8 cellular contexts compared by ENCODE assay signal in genomic region chr7:148264933-148265557, GRCh38.
DNase-seq lines count a peak whose midpoint lies in the region; ATAC-seq and TF ChIP-seq lines count a peak whose summit lies in the region.

No MANE protein-coding gene starts in this region.

- WGBS in right cardiac atrium = 59% methylated on average over 7 of the region's 7 CpGs

- H3K4me3 Mint-ChIP-seq in neural progenitor cell = no peak overlapping the region

- ATAC-seq in right cardiac atrium (no peak), HG03135 (IDR thresholded peaks at IDR 0.05; ENCODE audit: unreplicated experiment) (peak; percentile 57)

- H3K27me3 Mint-ChIP-seq in neural progenitor cell (ENCODE audit: insufficient read depth, low read depth) = peaks cover 4% of the 10 kb centered on the region

- H3K27ac ChIP-seq in left ventricle myocardium inferior (replicated peaks) (no peak overlapping the region), right cardiac atrium (ENCODE audit: low read length) (no peak overlapping the region), neural progenitor cell (no peak overlapping the region)

- intact Hi-C loops in left ventricle myocardium inferior (cut with micrococcal nuclease) (no loop called here), right cardiac atrium (cut with DNase I) (loop anchor here in 2 of 4 donors (5.0 to 10.0 kb wide), 2 partner anchors 700 to 1018 kb away; no protein-coding TSS in a partner anchor)

- H3K9me3 ChIP-seq in left ventricle myocardium inferior (replicated peaks) (no peaks in the 10 kb centered on the region), right cardiac atrium (ENCODE audit: control insufficient read depth, low read length) (no peaks in the 10 kb centered on the region), neural progenitor cell (ENCODE audit: low read depth) (no peaks in the 10 kb centered on the region)

- H3K36me3 ChIP-seq in left ventricle myocardium inferior = no peaks in the 10 kb centered on the region
- no peaks in the 10 kb centered on the region for H3K36me3 ChIP-seq in neural progenitor cell

- no peak for DNase-seq in left ventricle myocardium inferior
- no peak for DNase-seq in right cardiac atrium
- peak; percentile 78 for DNase-seq in NCI-H748 (lab: John Stamatoyannopoulos, UW; ENCODE audit: unreplicated experiment)
- DNase-seq in dermis blood vessel endothelial cell = peak; percentile 50
- peak; percentile 76 for DNase-seq in neural progenitor cell (ENCODE audit: low spot score)
- DNase-seq in UCSD-AML1 (lab: John Stamatoyannopoulos, UW; ENCODE audit: unreplicated experiment) = no peak
- no peak for DNase-seq in cortex of kidney (lab: John Stamatoyannopoulos, UW)

- H3K27me3 ChIP-seq in left ventricle myocardium inferior (ENCODE audit: low read depth) = peaks cover 48% of the 10 kb centered on the region
- no peaks in the 10 kb centered on the region for H3K27me3 ChIP-seq in right cardiac atrium (ENCODE audit: control insufficient read depth, insufficient read depth)
- H3K27me3 ChIP-seq in neural progenitor cell = no peaks in the 10 kb centered on the region

- peak; percentile 64 for TF ChIP-seq CTCF in left ventricle myocardium inferior (IDR thresholded peaks at IDR 0.05; ENCODE audit: borderline replicate concordance)
- TF ChIP-seq CTCF in neural progenitor cell (IDR thresholded peaks at IDR 0.05) = peak; percentile 83

- H2AFZ ChIP-seq in neural progenitor cell (replicated peaks) = no peak overlapping the region

- H3K27ac Mint-ChIP-seq in neural progenitor cell = no peak overlapping the region

- no peaks in the 10 kb centered on the region for H4K20me1 ChIP-seq in neural progenitor cell (ENCODE audit: low read depth)

- no peak overlapping the region for H3K4me2 ChIP-seq in neural progenitor cell

- H3K4me1 Mint-ChIP-seq in neural progenitor cell = peaks cover 21% of the 10 kb centered on the region

- H3K9me3 Mint-ChIP-seq in neural progenitor cell = peaks cover 4% of the 10 kb centered on the region

- H3K36me3 Mint-ChIP-seq in neural progenitor cell = no peaks in the 10 kb centered on the region

- H3K4me1 ChIP-seq in left ventricle myocardium inferior (peaks cover 7% of the 10 kb centered on the region), right cardiac atrium (ENCODE audit: control insufficient read depth, insufficient read depth, low read length) (no peaks in the 10 kb centered on the region), neural progenitor cell (no peaks in the 10 kb centered on the region)

- H3K4me3 ChIP-seq in left ventricle myocardium inferior (no peak overlapping the region), right cardiac atrium (ENCODE audit: low read length) (no peak overlapping the region), neural progenitor cell (no peak overlapping the region)

- peaks cover 3% of the 10 kb centered on the region for H3F3A ChIP-seq in neural progenitor cell (ENCODE audit: low read depth)

- H3K79me2 ChIP-seq in neural progenitor cell (ENCODE audit: low read depth) = no peaks in the 10 kb centered on the region

- H3K9ac ChIP-seq in neural progenitor cell = no peak overlapping the region

Comparison
In these comparisons a context has a peak if more than half of its experiments do, and no peak if none do; other contexts are left out.
1. DNase-seq: peak in NCI-H748 (single experiment), dermis blood vessel endothelial cell (single experiment) and neural progenitor cell (single experiment); none in left ventricle myocardium inferior (single experiment), right cardiac atrium (0 of 3), UCSD-AML1 (single experiment) and cortex of kidney (single experiment).